ENCODE assay signal across 17 cellular contexts in the genomic region with DNA sequence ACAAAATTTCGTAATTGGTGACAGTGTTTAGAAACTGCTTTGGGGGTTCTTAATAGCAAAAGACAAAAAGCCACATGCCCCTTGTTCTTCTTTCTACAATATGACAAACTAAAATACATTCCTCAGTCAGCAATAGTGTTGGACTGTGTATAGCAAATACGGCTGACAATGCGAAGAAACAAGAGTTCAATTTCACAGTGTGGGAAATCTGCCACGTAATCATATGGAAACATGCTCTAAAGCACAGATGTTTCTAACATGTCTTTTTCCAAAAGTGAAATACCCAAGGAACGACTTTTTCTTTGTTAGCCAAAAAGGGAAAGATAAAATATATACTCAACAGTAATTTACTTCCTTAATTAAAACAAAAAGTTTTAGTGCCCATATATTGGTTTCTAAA.
"Had no signal": no experiment of that assay in that cellular context is flagged by ENCODE, and none has a peak within 500 bp of the region (broad histone marks: within the 10 kb centered on the region; RNA-seq: fewer than 3 reads in every experiment).

No MANE protein-coding gene starts in this region.

- ATAC-seq: activated CD8-positive, alpha-beta memory T cell treated with anti-CD3 and anti-CD28 coated beads, Interleukin-2, amount 10 ng/mL, durations not matched to agents 7 days and 5 days; left ventricle myocardium superior; stimulated activated naive B cell treated with anti-CD40 and anti-IgM and Interleukin-4, amounts not matched to agents 10 μg/mL and 1 μg/mL and 100 μg/mL, for 72 hours had no signal

- DNase-seq: activated CD4-positive, alpha-beta T cell treated with anti-CD3 and anti-CD28 coated beads, Interleukin-2, amount 50 U/mL, for 48 hours; activated CD4-positive, CD25-positive, alpha-beta regulatory T cell treated with anti-CD3 and anti-CD28 coated beads, Interleukin-2, amount 50 U/mL, for 72 hours; activated CD8-positive, alpha-beta memory T cell treated with anti-CD3 and anti-CD28 coated beads, Interleukin-2, amount 10 ng/mL, durations not matched to agents 7 days and 5 days; activated effector memory CD4-positive, alpha-beta T cell treated with Interleukin-2 at 50 U/mL for 16 hours; activated naive CD4-positive, alpha-beta T cell treated with anti-CD3 and anti-CD28 coated beads, Interleukin-2, amount 50 U/mL, for 16 hours; activated T-cell treated with anti-CD3 and anti-CD28 coated beads, Interleukin-2, amount 50 U/mL, for 1 hour; adrenal gland; erythroblast; hippocampal formation; kidney; left ventricle myocardium superior; stimulated activated CD4-positive, alpha-beta T cell treated with anti-CD3 and anti-CD28 coated beads, Interleukin-2, amount 100 ng/mL, for 48 hours; stimulated activated naive B cell treated with anti-CD40 and anti-IgM and Interleukin-4, amounts not matched to agents 10 μg/mL and 1 μg/mL and 100 μg/mL, for 72 hours; T-helper 1 cell; T1000; thyroid gland had no signal

- H3K4me3 ChIP-seq: adrenal gland, cardiac muscle cell, thyroid gland had no signal
